In genomic region chr11:28819741-28820140, GRCh38 we compare ENCODE assay signal across 21 cellular contexts.
"Had no signal": no experiment of that assay in that cellular context is flagged by ENCODE, and none has a peak within 500 bp of the region (broad histone marks: within the 10 kb centered on the region; RNA-seq: fewer than 3 reads in every experiment).

No MANE protein-coding gene starts in this region.

- FAIRE-seq: colon had no signal

- H3K4me3 ChIP-seq: lower lobe of right lung, right lobe of liver, skin epidermis, tibial artery had no signal

- DNase-seq: activated CD4-positive, alpha-beta T cell treated with anti-CD3 and anti-CD28 coated beads for 1 hour; activated CD4-positive, alpha-beta T cell treated with anti-CD3 and anti-CD28 coated beads, Interleukin-2, amount 50 U/mL, for 1 hour; activated CD8-positive, alpha-beta T cell treated with anti-CD3 and anti-CD28 coated beads, Interleukin-2, amount 10 ng/mL, durations not matched to agents 7 days and 5 days; activated gamma-delta T cell; activated naive CD4-positive, alpha-beta T cell treated with anti-CD3 and anti-CD28 coated beads, Interleukin-2, amount 50 U/mL, for 16 hours; activated naive CD8-positive, alpha-beta T cell treated with anti-CD3 and anti-CD28 coated beads, Interleukin-2, amount 50 U/mL, for 24 hours; anterior cingulate cortex; brain microvascular endothelial cell; lower lobe of right lung; naive thymus-derived CD4-positive, alpha-beta T cell; occipital lobe; right lobe of liver; stimulated activated CD4-positive, alpha-beta T cell treated with anti-CD3 and anti-CD28 coated beads, Interleukin-2, amount 100 ng/mL, for 24 hours; stimulated activated naive CD8-positive, alpha-beta T cell treated with anti-CD3 and anti-CD28 coated beads, Interleukin-15, amount 100 ng/mL, for 72 hours; T-helper 9 cell; tibial artery had no signal

- H3K36me3 ChIP-seq: brain microvascular endothelial cell, lower lobe of right lung, right lobe of liver, tibial artery had no signal

- ATAC-seq: activated CD8-positive, alpha-beta T cell treated with anti-CD3 and anti-CD28 coated beads, Interleukin-2, amount 10 ng/mL, durations not matched to agents 7 days and 5 days; activated naive CD8-positive, alpha-beta T cell treated with anti-CD3 and anti-CD28 coated beads, Interleukin-2, amount 50 U/mL, for 24 hours; foreskin keratinocyte; left lobe of liver; lower lobe of right lung; naive thymus-derived CD4-positive, alpha-beta T cell; right lobe of liver; stimulated activated effector memory CD8-positive, alpha-beta T cell treated with anti-CD3 and anti-CD28 coated beads, Interleukin-12 subunit alpha, Interleukin-12 subunit beta, amount 100 ng/mL, for 72 hours; stimulated activated naive CD8-positive, alpha-beta T cell treated with anti-CD3 and anti-CD28 coated beads, Interleukin-15, amount 100 ng/mL, for 72 hours had no signal

- H3K27me3 ChIP-seq: brain microvascular endothelial cell, foreskin keratinocyte, right lobe of liver, tibial artery had no signal

- H3K27ac ChIP-seq: brain microvascular endothelial cell, foreskin keratinocyte, lower lobe of right lung, right lobe of liver, skin epidermis, tibial artery had no signal

- H3K4me1 ChIP-seq: foreskin keratinocyte, lower lobe of right lung, right lobe of liver, tibial artery had no signal

- H3K9me3 ChIP-seq: lower lobe of right lung, right lobe of liver, tibial artery had no signal
